Comparison of ENCODE assay signal across 7 cellular contexts in genomic region chr1:154962238-154962678, GRCh38. TPM values are rescaled to one million over a fixed set of nuclear protein-coding genes. Genes with fewer than 3 reads are reported as not detected.
DNase-seq lines count a peak whose midpoint lies in the region; ATAC-seq and TF ChIP-seq lines count a peak whose summit lies in the region.

No MANE protein-coding gene starts in this region.

- H3K9me3 ChIP-seq in fibroblast of lung (ENCODE audit: control insufficient read depth, insufficient read depth, low read depth, low read length): no peaks in the 10 kb centered on the region
- no peaks in the 10 kb centered on the region for H3K9me3 ChIP-seq in neuronal stem cell (replicated peaks in 1 of 2; ENCODE audit: control insufficient read depth in 2 of 2, insufficient read depth in 1 of 2, low read depth in 1 of 2, low read length in 2 of 2)

- no peak overlapping the region for H3K4ac ChIP-seq in neuronal stem cell (ENCODE audit: low read length)

- H3K9me3 Mint-ChIP-seq in T-cell: no peaks in the 10 kb centered on the region

- TF ChIP-seq CTCF in GM06990 (IDR thresholded peaks at IDR 0.05; ENCODE audit: insufficient read depth, low read length, poor library complexity, severe bottlenecking) (no peak), fibroblast of lung (conservative IDR thresholded peaks at IDR 0.05 in 1 of 2, IDR thresholded peaks at IDR 0.05 in 1 of 2; ENCODE audit: low read depth in 1 of 2, low read length in 2 of 2) (no peak)

- H3K4me3 ChIP-seq in GM06990 (replicated peaks; ENCODE audit: low read depth, low read length): peak overlapping the region; percentile 62
- peak overlapping the region; percentile 44 to 83 (median 76) for H3K4me3 ChIP-seq in fibroblast of lung (replicated peaks in 1 of 4; ENCODE audit: control extremely low read depth in 1 of 4, insufficient read depth in 1 of 4, low read depth in 3 of 4, low read length in 4 of 4)
- H3K4me3 ChIP-seq in neuronal stem cell (ENCODE audit: low read length in 2 of 2): peak overlapping the region; percentile 89 to 99

- peak overlapping the region; percentile 97 for H3K9ac ChIP-seq in fibroblast of lung (ENCODE audit: insufficient read depth, low read length)
- peak overlapping the region; percentile 99 for H3K9ac ChIP-seq in neuronal stem cell (ENCODE audit: low read depth, low read length, poor library complexity)

- CTCF ChIA-PET in T-cell (lab: Charles Lee): interaction anchor here (1.5 to 2.2 kb wide), 3 partner anchors 11 to 56 kb away, joined by 4 to 8 read pairs (median 6); no protein-coding TSS in a partner anchor

- H3K79me2 ChIP-seq in fibroblast of lung (ENCODE audit: control insufficient read depth, insufficient read depth, low read length): peaks cover 27% of the 10 kb centered on the region

- POLR2A ChIA-PET in T-cell (lab: Charles Lee): interaction anchor here in 1 of 2 donors (0.7 kb wide), 1 partner anchor 174 kb away, joined by 3 read pairs; no protein-coding TSS in a partner anchor

- H2BK5ac ChIP-seq in neuronal stem cell (ENCODE audit: low read length): peak overlapping the region; percentile 94

- H3K4me1 Mint-ChIP-seq in T-cell: peaks cover 33 to 40% (median 38%) of the 10 kb centered on the region in 3 donors

- H3K14ac ChIP-seq in neuronal stem cell (ENCODE audit: low read length): no peak overlapping the region

- H4K8ac ChIP-seq in neuronal stem cell (ENCODE audit: low read depth, low read length): no peak overlapping the region

- peaks cover 7% of the 10 kb centered on the region for H3K79me1 ChIP-seq in neuronal stem cell (ENCODE audit: low read depth, low read length)

- H2BK120ac ChIP-seq in neuronal stem cell (ENCODE audit: low read depth, low read length): no peak overlapping the region

- no peak overlapping the region for H2AFZ ChIP-seq in fibroblast of lung (ENCODE audit: low read length)
- H2AFZ ChIP-seq in neuronal stem cell (ENCODE audit: low read length): peak overlapping the region; percentile 95

- no peaks in the 10 kb centered on the region for H4K20me1 ChIP-seq in fibroblast of lung (ENCODE audit: control insufficient read depth, extremely low read depth, insufficient read depth, low read length)

- H3K27ac ChIP-seq in fibroblast of lung (ENCODE audit: insufficient read depth, low read length) (peak overlapping the region; percentile 91), neuronal stem cell (replicated peaks; ENCODE audit: low read length) (peak overlapping the region; percentile 98)

- no peak overlapping the region for H2BK12ac ChIP-seq in neuronal stem cell (ENCODE audit: low read length)

- H2BK15ac ChIP-seq in neuronal stem cell (ENCODE audit: low read length): no peak overlapping the region

- peak overlapping the region; percentile 98 for H3K4me2 ChIP-seq in fibroblast of lung (ENCODE audit: extremely low read depth, insufficient read depth, low read length)
- H3K4me2 ChIP-seq in neuronal stem cell (ENCODE audit: insufficient read depth, low read length, poor library complexity, severe bottlenecking): peak overlapping the region; percentile 60

- no peak for DNase-seq in GM06990 (ENCODE audit: extremely low read depth, insufficient read length)
- no peak for DNase-seq in T-cell
- peak in 1 of 2 donors; percentile 24 for DNase-seq in fibroblast of lung (ENCODE audit: low read depth in 2 of 2)
- peak; percentile 48 for DNase-seq in neuronal stem cell (ENCODE audit: low spot score)
- no peak for DNase-seq in activated CD4-positive, CD25-positive, alpha-beta regulatory T cell treated with anti-CD3 and anti-CD28 coated beads, Interleukin-2, amount 50 U/mL, for 72 hours

- peak overlapping the region; percentile 96 for H3K23ac ChIP-seq in neuronal stem cell (ENCODE audit: low read depth, low read length, poor library complexity)

- H3K4me1 ChIP-seq in fibroblast of lung (ENCODE audit: control insufficient read depth, extremely low read depth, insufficient read depth, low read length) (peaks cover 5% of the 10 kb centered on the region), neuronal stem cell (ENCODE audit: control insufficient read depth in 2 of 2, insufficient read depth in 1 of 2, low read depth in 1 of 2, low read length in 2 of 2) (peaks cover 5 to 12% of the 10 kb centered on the region in 2 donors)

- peak overlapping the region; percentile 90 to 91 for H3K27ac Mint-ChIP-seq in T-cell

- no peak overlapping the region for H4K91ac ChIP-seq in neuronal stem cell (ENCODE audit: low read depth, low read length, poor library complexity)

- peak overlapping the region; percentile 100 for H3K18ac ChIP-seq in neuronal stem cell (ENCODE audit: low read length)

- peak overlapping the region; percentile 80 to 86 (median 86) for H3K4me3 Mint-ChIP-seq in T-cell

- ATAC-seq in HG02798 (IDR thresholded peaks at IDR 0.05; ENCODE audit: poor library complexity, unreplicated experiment): peak; percentile 7
- ATAC-seq in T-cell (replicated peaks in 1 of 4): peak; percentile 8 to 25 (median 16)
- ATAC-seq in HG03457 (IDR thresholded peaks at IDR 0.05; ENCODE audit: unreplicated experiment): no peak

- no CpG with 5 or more reads among the region's 16 CpGs for WGBS in neuronal stem cell (ENCODE audit: extremely low coverage in 2 of 2, insufficient read length in 2 of 2, insufficient replicate concordance in 1 of 2), 2 donors

- no peaks in the 10 kb centered on the region for H3K27me3 Mint-ChIP-seq in T-cell

- peaks cover 21% of the 10 kb centered on the region for H3K36me3 Mint-ChIP-seq in T-cell

- H3K27me3 ChIP-seq in GM06990 (replicated peaks; ENCODE audit: control insufficient read depth, insufficient read depth, low read length) (no peaks in the 10 kb centered on the region), fibroblast of lung (ENCODE audit: control insufficient read depth, insufficient read depth, low read length) (no peaks in the 10 kb centered on the region), neuronal stem cell (ENCODE audit: control insufficient read depth in 3 of 3, insufficient read depth in 3 of 3, low read depth in 1 of 3, low read length in 3 of 3) (no peaks in the 10 kb centered on the region)

- H2AK5ac ChIP-seq in neuronal stem cell (ENCODE audit: low read depth, low read length): no peak overlapping the region

- peaks cover 43% of the 10 kb centered on the region for H3K36me3 ChIP-seq in GM06990 (ENCODE audit: control insufficient read depth, insufficient read depth, low read length)
- peaks cover 29% of the 10 kb centered on the region for H3K36me3 ChIP-seq in fibroblast of lung (ENCODE audit: control insufficient read depth, insufficient read depth, low read length)
- H3K36me3 ChIP-seq in neuronal stem cell (replicated peaks in 1 of 2; ENCODE audit: control insufficient read depth in 2 of 2, insufficient read depth in 2 of 2, low read length in 2 of 2): peaks cover 34 to 82% of the 10 kb centered on the region in 2 donors

RNA-seq across cellular contexts. Expression of gene PYGO2, which starts 0.7 kb away (rescaled TPM):
- total RNA-seq in T-cell (10 to 100 TPM; 36.0 to 70.8 (median 68.5) TPM), fibroblast of lung (19.3 and 28.1 TPM in 2 replicates)
- polyA plus RNA-seq in fibroblast of lung: 15.3 and 17.4 TPM in 2 replicates
- 12.5 and 17.2 TPM in 2 replicates for polyA plus RNA-seq in fibroblast of lung (2012)
- 18.3 and 28.6 TPM in 2 replicates for polyA minus RNA-seq in fibroblast of lung (ENCODE audit: low replicate concordance)
- 48.6 TPM for polyA plus RNA-seq in neuronal stem cell (2013, experiment 1 of 2)
- 48.1 TPM for polyA plus RNA-seq in neuronal stem cell (2013, experiment 2 of 2)

RNA-seq across cellular contexts. Expression of gene PBXIP1, which starts 6.4 kb away (rescaled TPM):
- total RNA-seq in T-cell (100 to 1,000 TPM; 299 to 450 (median 328) TPM), fibroblast of lung (106 and 113 TPM in 2 replicates)
- 21.1 and 32.8 TPM in 2 replicates for polyA plus RNA-seq in fibroblast of lung
- 34.4 and 51.1 TPM in 2 replicates for polyA plus RNA-seq in fibroblast of lung (2012)
- 35.8 and 41.1 TPM in 2 replicates for polyA minus RNA-seq in fibroblast of lung (ENCODE audit: low replicate concordance)
- 21.9 TPM for polyA plus RNA-seq in neuronal stem cell (2013, experiment 1 of 2)
- polyA plus RNA-seq in neuronal stem cell (2013, experiment 2 of 2): 21.6 TPM

RNA-seq across cellular contexts. Expression of gene SHC1, which starts 8.3 kb away (rescaled TPM):
- total RNA-seq in T-cell: 10 to 100 TPM; 61.3 to 88.2 (median 76.8) TPM
- 220 and 245 TPM in 2 replicates for total RNA-seq in fibroblast of lung
- 277 and 289 TPM in 2 replicates for polyA plus RNA-seq in fibroblast of lung
- 261 and 301 TPM in 2 replicates for polyA plus RNA-seq in fibroblast of lung (2012)
- 433 and 499 TPM in 2 replicates for polyA minus RNA-seq in fibroblast of lung (ENCODE audit: low replicate concordance)
- 95.8 TPM for polyA plus RNA-seq in neuronal stem cell (2013, experiment 1 of 2)
- 97.1 TPM for polyA plus RNA-seq in neuronal stem cell (2013, experiment 2 of 2)

RNA-seq across cellular contexts. Expression of gene CKS1B, which starts 12.2 kb away (rescaled TPM):
- total RNA-seq in T-cell (10 to 100 TPM in 4 of 5 donors, 1 to 10 TPM in 1; 7.9 to 11.8 (median 10.3) TPM), fibroblast of lung (23.9 and 40.3 TPM in 2 replicates)
- polyA plus RNA-seq in fibroblast of lung: 55.4 and 176 TPM in 2 replicates
- 38.8 and 114 TPM in 2 replicates for polyA plus RNA-seq in fibroblast of lung (2012)
- polyA minus RNA-seq in fibroblast of lung (ENCODE audit: low replicate concordance): 4.0 and 38.8 TPM in 2 replicates
- polyA plus RNA-seq in neuronal stem cell (2013, experiment 1 of 2): 629 TPM
- polyA plus RNA-seq in neuronal stem cell (2013, experiment 2 of 2): 633 TPM

RNA-seq across cellular contexts. Expression of gene FLAD1, which starts 20.9 kb away (rescaled TPM):
- total RNA-seq in T-cell (10 to 100 TPM; 32.8 to 64.3 (median 53.4) TPM), fibroblast of lung (20.5 and 24.9 TPM in 2 replicates)
- 11.8 and 20.1 TPM in 2 replicates for polyA plus RNA-seq in fibroblast of lung
- polyA plus RNA-seq in fibroblast of lung (2012): 21.2 and 31.5 TPM in 2 replicates
- 25.3 and 47.5 TPM in 2 replicates for polyA minus RNA-seq in fibroblast of lung (ENCODE audit: low replicate concordance)
- 42.3 TPM for polyA plus RNA-seq in neuronal stem cell (2013, experiment 1 of 2)
- 41.1 TPM for polyA plus RNA-seq in neuronal stem cell (2013, experiment 2 of 2)
